2 cellular contexts compared by ENCODE assay signal in genomic region chr22:21030032-21030431, GRCh38.
TF ChIP-seq lines count a peak whose summit lies in the region.

No MANE protein-coding gene starts in this region.

TF ChIP-seq in H1, 55 proteins besides CTCF, POLR2A, EP300 and RAD21:
- no peak for TF ChIP-seq HDAC6 (IDR thresholded peaks at IDR 0.05; ENCODE audit: low read depth, low read length)
- TF ChIP-seq TAF7 (optimal IDR thresholded peaks at IDR 0.05; ENCODE audit: borderline replicate concordance, low read depth, low read length), result no peak
- TF ChIP-seq CBX8 (IDR thresholded peaks at IDR 0.05; ENCODE audit: borderline replicate concordance, low read depth, low read length), result no peak

TF ChIP-seq in GM23338, 12 proteins besides CTCF, POLR2A, EP300 and RAD21:
- TF ChIP-seq ZNF462 (CRISPR knock-in tag; IDR thresholded peaks at IDR 0.05), result no peak
- TF ChIP-seq EZH2 (IDR thresholded peaks at IDR 0.05; ENCODE audit: low read depth, unreplicated experiment), result no peak
- no peak for TF ChIP-seq REST (IDR thresholded peaks at IDR 0.05; ENCODE audit: unreplicated experiment)
- TF ChIP-seq JUNB (IDR thresholded peaks at IDR 0.05; ENCODE audit: unreplicated experiment), result no peak
- TF ChIP-seq ZNF331 (CRISPR knock-in tag; IDR thresholded peaks at IDR 0.05; ENCODE audit: low read depth), result no peak
- TF ChIP-seq EZH2phosphoT487 (IDR thresholded peaks at IDR 0.05; ENCODE audit: unreplicated experiment), result no peak
- no peak for TF ChIP-seq ETS1 (IDR thresholded peaks at IDR 0.05)
- TF ChIP-seq CREB1 (CRISPR knock-in tag; IDR thresholded peaks at IDR 0.05; ENCODE audit: low read depth), result no peak
- TF ChIP-seq STAT1 (IDR thresholded peaks at IDR 0.05; ENCODE audit: unreplicated experiment), result no peak
- TF ChIP-seq POLR2AphosphoS5 (IDR thresholded peaks at IDR 0.05; ENCODE audit: low read depth), result no peak
- no peak for TF ChIP-seq ZNF114 (CRISPR knock-in tag; IDR thresholded peaks at IDR 0.05)
- no peak for TF ChIP-seq NANOG (IDR thresholded peaks at IDR 0.05; ENCODE audit: borderline replicate concordance)
